In the genomic region with DNA sequence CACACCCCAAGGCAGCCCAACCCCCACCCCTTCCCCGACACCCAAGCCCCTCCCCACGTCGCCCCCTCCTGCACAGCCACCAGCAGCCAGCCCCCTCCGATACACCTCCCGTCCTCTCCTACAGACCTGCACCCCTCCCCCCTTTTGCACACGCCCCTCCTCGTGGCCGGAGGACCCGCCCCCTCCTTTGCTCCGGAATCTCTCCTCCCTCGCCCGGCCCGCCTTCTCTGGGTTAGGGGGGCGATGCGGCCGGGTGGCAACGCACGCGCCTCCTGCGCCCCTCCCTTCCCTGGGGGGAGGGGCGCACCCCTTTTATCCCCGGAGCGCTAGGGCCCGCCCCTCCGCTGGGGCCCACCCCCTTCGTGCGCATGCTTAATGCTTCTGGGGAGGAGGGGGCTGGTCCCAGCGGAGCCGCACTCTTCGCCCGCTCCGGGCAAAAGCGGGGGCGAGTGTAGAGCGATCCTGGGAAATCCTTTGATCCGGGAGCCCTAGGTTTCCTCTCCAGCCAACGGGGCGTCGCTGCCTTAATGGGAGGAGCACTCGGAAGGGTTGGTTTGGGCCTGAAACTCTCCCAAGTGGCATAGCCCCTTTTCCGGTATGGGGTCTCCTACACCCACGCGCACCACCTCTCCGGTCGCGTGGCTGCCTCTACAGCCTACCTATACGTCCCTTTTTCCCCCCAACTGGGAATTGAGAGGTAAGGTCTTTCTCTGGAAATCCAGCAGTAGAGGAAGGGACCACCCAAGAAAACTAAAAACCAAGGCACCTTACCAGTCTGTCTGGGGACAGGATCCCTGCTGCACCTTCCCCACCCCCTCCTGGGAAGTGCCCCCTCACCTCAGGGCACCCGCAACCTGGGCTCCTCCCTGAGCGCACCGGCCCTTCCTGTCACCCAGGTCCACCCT, we compare ENCODE assay signal across 8 cellular contexts. TPM values are rescaled to one million over a fixed set of nuclear protein-coding genes. Genes with fewer than 3 reads are reported as not detected.
DNase-seq lines count a peak whose midpoint lies in the region; ATAC-seq and TF ChIP-seq lines count a peak whose summit lies in the region.

No MANE protein-coding gene starts in this region.

- H3K27ac ChIP-seq in CD8-positive, alpha-beta T cell (ENCODE audit: low read depth, low read length) = peak overlapping the region; percentile 51

- CTCF ChIA-PET in CD8-positive, alpha-beta T cell (lab: Charles Lee) = no interaction called here

- no peaks in the 10 kb centered on the region for H3K36me3 Mint-ChIP-seq in CD8-positive, alpha-beta T cell

- H3K9me3 ChIP-seq in CD8-positive, alpha-beta T cell (ENCODE audit: low read length) = no peaks in the 10 kb centered on the region

- no peaks in the 10 kb centered on the region for H3K36me3 ChIP-seq in CD8-positive, alpha-beta T cell (ENCODE audit: insufficient read depth, low read length)

- no peaks in the 10 kb centered on the region for H3K27me3 Mint-ChIP-seq in CD8-positive, alpha-beta T cell (ENCODE audit: low read depth)

- TF ChIP-seq CTCF in CD8-positive, alpha-beta T cell (IDR thresholded peaks at IDR 0.05) = no peak

- peaks cover 31% of the 10 kb centered on the region for H3K4me1 ChIP-seq in CD8-positive, alpha-beta T cell (ENCODE audit: insufficient read depth, low read length)

- peak overlapping the region; percentile 63 for H3K4me3 ChIP-seq in CD8-positive, alpha-beta T cell (ENCODE audit: low read depth, low read length)

- no peaks in the 10 kb centered on the region for H3K9me3 Mint-ChIP-seq in CD8-positive, alpha-beta T cell

- H3K4me3 Mint-ChIP-seq in CD8-positive, alpha-beta T cell = peak overlapping the region; percentile 81

- H3K27me3 ChIP-seq in CD8-positive, alpha-beta T cell (ENCODE audit: insufficient read depth, low read length) = no peaks in the 10 kb centered on the region

- H3K27ac Mint-ChIP-seq in CD8-positive, alpha-beta T cell = peak overlapping the region; percentile 92

- peaks cover 45% of the 10 kb centered on the region for H3K4me1 Mint-ChIP-seq in CD8-positive, alpha-beta T cell (ENCODE audit: low read depth)

- DNase-seq in CD8-positive, alpha-beta T cell = peak; percentile 66 to 88 (median 74)
- DNase-seq in NCI-H524 (lab: John Stamatoyannopoulos, UW) (peak; percentile 97), dedifferentiated amniotic fluid mesenchymal stem cell (ENCODE audit: extremely low spot score) (peak; percentile 67), left kidney (ENCODE audit: low read depth, low spot score) (peak; percentile 98)
- peak; percentile 58 to 70 for DNase-seq in activated CD4-positive, alpha-beta T cell treated with anti-CD3 and anti-CD28 coated beads, Interleukin-2, amount 50 U/mL, for 48 hours
- peak; percentile 65 to 77 for DNase-seq in stimulated activated CD4-positive, alpha-beta T cell treated with anti-CD3 and anti-CD28 coated beads, Interleukin-2, amount 100 ng/mL, for 24 hours

- intact Hi-C loops in CD8-positive, alpha-beta T cell (cut with DNase I, micrococcal nuclease) = loop anchor here (1.0 to 10.0 kb wide), 3 partner anchors 80 to 518 kb away; a partner anchor contains a TSS

- ATAC-seq in CD8-positive, alpha-beta T cell = peak; percentile 51
- ATAC-seq in HG02642 (IDR thresholded peaks at IDR 0.05; ENCODE audit: poor library complexity, unreplicated experiment) (peak; percentile 12), GM21381 (IDR thresholded peaks at IDR 0.05; ENCODE audit: unreplicated experiment) (no peak)

- POLR2A ChIA-PET in CD8-positive, alpha-beta T cell (lab: Charles Lee) = interaction anchor here (5.2 kb wide), 1 partner anchor 29 kb away, joined by 44 read pairs; a partner anchor contains a TSS

RNA-seq across cellular contexts. Expression of a gene that starts 1.9 kb away (rescaled TPM):
- 10 to 100 TPM; 10.3 to 11.1 TPM for total RNA-seq in CD8-positive, alpha-beta T cell

RNA-seq across cellular contexts. Expression of a gene that starts 19.6 kb away (rescaled TPM):
- 1 to 10 TPM; 1.3 to 1.4 TPM for total RNA-seq in CD8-positive, alpha-beta T cell

RNA-seq across cellular contexts. Expression of a gene that starts 29.9 kb away (rescaled TPM):
- 10 to 100 TPM; 21.8 to 22.0 TPM for total RNA-seq in CD8-positive, alpha-beta T cell

RNA-seq across cellular contexts. Expression of a gene that starts 36.7 kb away (rescaled TPM):
- 1 to 10 TPM; 1.9 to 2.6 TPM for total RNA-seq in CD8-positive, alpha-beta T cell

RNA-seq across cellular contexts. Expression of a gene that starts 53.3 kb away (rescaled TPM):
- total RNA-seq in CD8-positive, alpha-beta T cell = 1 to 10 TPM; 2.5 to 2.7 TPM
